In the genomic region with DNA sequence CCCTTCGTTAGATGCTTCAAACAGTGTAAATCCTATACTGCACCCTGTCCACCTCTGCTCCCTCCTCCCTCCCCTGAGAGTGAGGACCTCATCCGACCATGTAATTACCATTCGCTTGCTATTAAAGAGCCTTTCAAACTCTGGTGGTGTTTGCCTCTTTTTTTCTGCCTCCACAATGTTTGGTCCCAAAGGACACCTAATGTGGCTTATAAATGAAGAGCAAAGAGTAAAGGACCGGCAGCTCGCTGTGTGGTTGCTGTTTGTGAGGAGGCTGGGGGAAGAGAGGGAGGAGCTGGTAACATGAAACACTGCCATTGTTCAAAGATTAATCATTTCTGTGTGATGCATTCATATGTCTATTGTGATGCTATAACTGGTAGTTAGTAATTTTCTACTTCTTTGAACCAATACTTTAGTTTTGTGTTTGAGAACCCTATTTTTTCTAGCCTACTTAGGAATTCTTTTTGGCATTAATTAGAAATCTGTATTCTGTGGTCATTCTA, we compare ENCODE assay signal across 8 cellular contexts. TPM values are rescaled to one million over a fixed set of nuclear protein-coding genes. Genes with fewer than 3 reads are reported as not detected.
DNase-seq lines count a peak whose midpoint lies in the region; ATAC-seq and TF ChIP-seq lines count a peak whose summit lies in the region.

No MANE protein-coding gene starts in this region.

- no peak overlapping the region for H3K4me3 Mint-ChIP-seq in Calu3 (ENCODE audit: low read depth, unreplicated experiment)

- peaks cover 6 to 68% (median 55%) of the 10 kb centered on the region in 5 donors for H3K4me1 ChIP-seq in subcutaneous abdominal adipose tissue (ENCODE audit: control insufficient read depth in 5 of 5, insufficient read depth in 5 of 5, low read length in 5 of 5)

- no peaks in the 10 kb centered on the region for H3K9me3 ChIP-seq in subcutaneous abdominal adipose tissue (ENCODE audit: control insufficient read depth in 5 of 5, low read length in 5 of 5)

- H3K9me3 Mint-ChIP-seq in Calu3 (ENCODE audit: low read depth, unreplicated experiment): no peaks in the 10 kb centered on the region

- H3K27ac ChIP-seq in HL-60 (replicated peaks): peak overlapping the region; percentile 99
- peak overlapping the region; percentile 92 for H3K27ac ChIP-seq in subcutaneous abdominal adipose tissue (ENCODE audit: low read depth, low read length)

- H3K4me3 ChIP-seq in HL-60 (replicated peaks; ENCODE audit: insufficient read depth, low read length): no peak overlapping the region
- H3K4me3 ChIP-seq in foreskin fibroblast (ENCODE audit: low read depth in 1 of 2, low read length in 2 of 2): no peak overlapping the region
- H3K4me3 ChIP-seq in subcutaneous abdominal adipose tissue (ENCODE audit: low read depth in 1 of 5, low read length in 5 of 5): no peak overlapping the region

- CTCF ChIA-PET in Calu3 (lab: Charles Lee): interaction anchor here (1.0 to 1.2 kb wide), 3 partner anchors 16 to 63 kb away, joined by 3 read pairs; no protein-coding TSS in a partner anchor

- intact Hi-C loops in Calu3 (cut with micrococcal nuclease; ENCODE audit: unreplicated experiment): loop anchor here (5.0 to 10.0 kb wide), 3 partner anchors 92 to 400 kb away; no protein-coding TSS in a partner anchor

- DNase-seq in HL-60 (ENCODE audit: low read depth in 1 of 2, low spot score in 1 of 2) (no peak), foreskin fibroblast (peak; percentile 61 to 77), NCI-H2029 (lab: John Stamatoyannopoulos, UW) (no peak), Calu3 (no peak)
- DNase-seq in activated effector memory CD4-positive, alpha-beta T cell treated with anti-CD3 and anti-CD28 coated beads, Interleukin-2, amount 50 U/mL, for 16 hours: no peak

- H3K27me3 ChIP-seq in HL-60 (ENCODE audit: insufficient read depth, poor library complexity, severe bottlenecking) (no peaks in the 10 kb centered on the region), subcutaneous abdominal adipose tissue (ENCODE audit: control insufficient read depth in 5 of 5, insufficient read depth in 4 of 5, low read length in 5 of 5) (no peaks in the 10 kb centered on the region)

- peak; percentile 13 for ATAC-seq in GM18520 (IDR thresholded peaks at IDR 0.05; ENCODE audit: unreplicated experiment)
- peak; percentile 89 for ATAC-seq in SK-N-SH treated with all-trans-retinoic acid at 6 μM for 48 hours

- H3K27me3 Mint-ChIP-seq in Calu3 (ENCODE audit: unreplicated experiment): peaks cover 4% of the 10 kb centered on the region

- H3K36me3 ChIP-seq in subcutaneous abdominal adipose tissue (ENCODE audit: control insufficient read depth in 5 of 5, insufficient read depth in 5 of 5, low read length in 5 of 5): peaks cover 13 to 49% (median 37%) of the 10 kb centered on the region in 5 donors

- no peak overlapping the region for H3K27ac Mint-ChIP-seq in Calu3 (ENCODE audit: unreplicated experiment)

- peaks cover 40% of the 10 kb centered on the region for H3K4me1 Mint-ChIP-seq in Calu3 (ENCODE audit: low read depth, unreplicated experiment)

- H3K9ac ChIP-seq in subcutaneous abdominal adipose tissue (ENCODE audit: low read length in 5 of 5): peak overlapping the region in 2 of 5 donors; percentile 45 to 61

- peaks cover 7% of the 10 kb centered on the region for H3K36me3 Mint-ChIP-seq in Calu3 (ENCODE audit: insufficient read depth, unreplicated experiment)

- TF ChIP-seq CTCF in HL-60 (IDR thresholded peaks at IDR 0.05; ENCODE audit: insufficient read depth, low read length) (no peak), foreskin fibroblast (IDR thresholded peaks at IDR 0.05; ENCODE audit: low read depth, low read length) (no peak), Calu3 (IDR thresholded peaks at IDR 0.05; ENCODE audit: unreplicated experiment) (no peak)

- BruUV-seq in Calu3 (replicated peaks; lab: Mats Ljungman, UMichigan): no TSS peak

TF ChIP-seq in SK-N-SH treated with all-trans-retinoic acid at 6 μM for 48 hours, 23 proteins besides CTCF, POLR2A, EP300 and RAD21:
- no peak for TF ChIP-seq PPARA (CRISPR knock-in tag; IDR thresholded peaks at IDR 0.05; ENCODE audit: borderline replicate concordance)
- TF ChIP-seq ESRRG (CRISPR knock-in tag; IDR thresholded peaks at IDR 0.05): no peak
- TF ChIP-seq ISL1 (CRISPR knock-in tag; IDR thresholded peaks at IDR 0.05): no peak
- TF ChIP-seq TCF4 (CRISPR knock-in tag; IDR thresholded peaks at IDR 0.05; ENCODE audit: borderline replicate concordance): no peak
- no peak for TF ChIP-seq RARB (CRISPR knock-in tag; IDR thresholded peaks at IDR 0.05)
- no peak for TF ChIP-seq BACH2 (CRISPR knock-in tag; IDR thresholded peaks at IDR 0.05; ENCODE audit: borderline replicate concordance)
- no peak for TF ChIP-seq ZNF70 (CRISPR knock-in tag; IDR thresholded peaks at IDR 0.05)
- TF ChIP-seq, protein P1, sequence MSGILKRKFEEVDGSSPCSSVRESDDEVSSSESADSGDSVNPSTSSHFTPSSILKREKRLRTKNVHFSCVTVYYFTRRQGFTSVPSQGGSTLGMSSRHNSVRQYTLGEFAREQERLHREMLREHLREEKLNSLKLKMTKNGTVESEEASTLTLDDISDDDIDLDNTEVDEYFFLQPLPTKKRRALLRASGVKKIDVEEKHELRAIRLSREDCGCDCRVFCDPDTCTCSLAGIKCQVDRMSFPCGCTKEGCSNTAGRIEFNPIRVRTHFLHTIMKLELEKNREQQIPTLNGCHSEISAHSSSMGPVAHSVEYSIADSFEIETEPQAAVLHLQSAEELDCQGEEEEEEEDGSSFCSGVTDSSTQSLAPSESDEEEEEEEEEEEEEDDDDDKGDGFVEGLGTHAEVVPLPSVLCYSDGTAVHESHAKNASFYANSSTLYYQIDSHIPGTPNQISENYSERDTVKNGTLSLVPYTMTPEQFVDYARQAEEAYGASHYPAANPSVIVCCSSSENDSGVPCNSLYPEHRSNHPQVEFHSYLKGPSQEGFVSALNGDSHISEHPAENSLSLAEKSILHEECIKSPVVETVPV (CRISPR knock-in tag; IDR thresholded peaks at IDR 0.05): no peak
- TF ChIP-seq TOX (CRISPR knock-in tag; IDR thresholded peaks at IDR 0.05; ENCODE audit: borderline replicate concordance): no peak
- TF ChIP-seq ZNF8 (CRISPR knock-in tag; IDR thresholded peaks at IDR 0.05): no peak
- TF ChIP-seq ZC3H10 (CRISPR knock-in tag; IDR thresholded peaks at IDR 0.05): no peak
- TF ChIP-seq ZNF565 (CRISPR knock-in tag; conservative IDR thresholded peaks at IDR 0.05; ENCODE audit: low read depth): no peak
- TF ChIP-seq OSR1 (CRISPR knock-in tag; IDR thresholded peaks at IDR 0.05): no peak
TF ChIP-seq in SK-N-SH treated with all-trans-retinoic acid at 6 μM for 48 hours: peak in this region for 0.

RNA-seq across cellular contexts. Expression of a gene that starts 27.9 kb away (rescaled TPM):
- total RNA-seq in Calu3 (2022): 6.4 and 6.5 TPM in 2 replicates

Comparison
In these comparisons a context has a peak if more than half of its experiments do, and no peak if none do; other contexts are left out.
1. DNase-seq: peak in foreskin fibroblast (2 of 2); none in HL-60 (0 of 2), activated effector memory CD4-positive, alpha-beta T cell treated with anti-CD3 and anti-CD28 coated beads, Interleukin-2, amount 50 U/mL, for 16 hours (single experiment), NCI-H2029 (single experiment) and Calu3 (single experiment).